ENCODE assay signal across 10 cellular contexts in the genomic region with DNA sequence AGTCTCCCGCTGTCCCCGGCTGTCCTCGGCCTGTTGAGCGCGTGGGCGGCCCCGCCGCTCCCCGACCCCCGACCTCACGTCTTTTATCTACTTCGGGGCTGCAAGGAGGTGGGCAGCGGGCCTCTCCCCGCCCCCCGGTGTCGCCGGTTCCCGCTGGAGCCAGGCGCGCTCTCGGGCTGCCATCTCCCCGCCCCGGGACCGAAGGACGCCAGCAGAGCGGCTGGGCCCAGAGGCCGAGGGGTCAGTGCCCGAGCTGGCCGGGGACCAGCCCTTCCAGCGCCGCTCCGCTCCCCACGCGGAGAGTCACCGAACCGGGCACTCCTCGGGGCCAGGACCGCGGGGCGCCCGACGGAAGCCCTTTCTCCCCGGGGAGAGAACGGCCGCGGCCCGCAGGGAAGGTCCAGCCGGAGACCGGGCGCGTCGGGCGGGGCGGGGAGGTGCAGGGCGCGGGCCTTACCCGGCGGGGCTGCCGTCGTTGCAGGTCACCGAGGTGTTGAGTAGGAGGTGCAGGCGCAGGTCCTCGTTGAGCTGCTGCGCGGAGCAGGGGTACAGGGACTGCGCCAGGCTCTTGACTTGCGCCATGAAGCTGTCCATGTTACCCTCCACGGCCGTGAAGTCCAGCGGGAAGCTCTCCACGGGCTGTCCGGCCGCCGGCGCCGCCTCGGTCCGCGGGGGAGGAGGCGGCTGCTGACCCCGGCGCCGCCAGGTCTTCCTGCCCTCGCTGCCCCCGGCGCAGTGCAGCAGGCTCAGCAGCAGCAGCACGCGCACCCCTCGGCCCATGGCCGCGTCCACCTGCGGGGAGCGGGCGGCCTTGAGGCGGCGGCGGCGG. TPM values are rescaled to one million over a fixed set of nuclear protein-coding genes. Genes with fewer than 3 reads are reported as not detected.
DNase-seq lines count a peak whose midpoint lies in the region; ATAC-seq and TF ChIP-seq lines count a peak whose summit lies in the region.
"Had no signal": no experiment of that assay in that cellular context is flagged by ENCODE, and none has a peak within 500 bp of the region (broad histone marks: within the 10 kb centered on the region; RNA-seq: fewer than 3 reads in every experiment).

No MANE protein-coding gene starts in this region.

- peak overlapping the region; percentile 64 for H2BK120ac ChIP-seq in trophoblast cell (ENCODE audit: insufficient read depth, low read length, poor library complexity)

- no peak for TF ChIP-seq POLR2A in thyroid gland (IDR thresholded peaks at IDR 0.05)

- H3K9me3 ChIP-seq in CD8-positive, alpha-beta T cell (ENCODE audit: low read length) = no peaks in the 10 kb centered on the region
- no peaks in the 10 kb centered on the region for H3K9me3 ChIP-seq in HUES64 (ENCODE audit: insufficient read depth, low read depth, low read length)
- no peaks in the 10 kb centered on the region for H3K9me3 ChIP-seq in endodermal cell (ENCODE audit: control insufficient read depth, low read length)
- no peaks in the 10 kb centered on the region for H3K9me3 ChIP-seq in trophoblast cell (ENCODE audit: insufficient read depth, low read depth, low read length)
- no peaks in the 10 kb centered on the region for H3K9me3 ChIP-seq in thyroid gland

- peak overlapping the region; percentile 35 for H3K4me3 ChIP-seq in CD8-positive, alpha-beta T cell (ENCODE audit: low read depth, low read length)
- H3K4me3 ChIP-seq in HUES64 (ENCODE audit: low read length) (peak overlapping the region; percentile 41), endodermal cell (ENCODE audit: low read length) (no peak overlapping the region), trophoblast cell (ENCODE audit: low read depth, low read length) (peak overlapping the region; percentile 68), thyroid gland (replicated peaks in 1 of 3) (peak overlapping the region in 1 of 3 donors; percentile 24)

- peak overlapping the region; percentile 55 for H4K8ac ChIP-seq in trophoblast cell (ENCODE audit: low read depth, low read length)

- H3K9ac ChIP-seq in HUES64 (ENCODE audit: low read depth, low read length) (no peak overlapping the region), endodermal cell (ENCODE audit: extremely low read depth, low read length, poor library complexity, severe bottlenecking) (no peak overlapping the region), trophoblast cell (ENCODE audit: low read length) (peak overlapping the region; percentile 20)

- H3K27ac Mint-ChIP-seq in CD8-positive, alpha-beta T cell = no peak overlapping the region
- no peak overlapping the region for H3K27ac Mint-ChIP-seq in endodermal cell
- no peak overlapping the region for H3K27ac Mint-ChIP-seq in stimulated activated memory B cell treated with anti-CD40 and anti-IgM and Interleukin-4, amounts not matched to agents 10 μg/mL and 1 μg/mL and 100 μg/mL, for 72 hours
- H3K27ac Mint-ChIP-seq: activated naive CD4-positive, alpha-beta T cell treated with anti-CD3 and anti-CD28 coated beads, Interleukin-2, amount 50 U/mL, for 24 hours had no signal

- CTCF ChIA-PET in CD8-positive, alpha-beta T cell (lab: Charles Lee) = interaction anchor here (0.7 to 6.8 kb wide), 34 partner anchors 8 to 342 kb away, joined by 3 to 220 read pairs (median 5); partner anchors contain the start of genes ASPSCR1, CENPX, DCXR and LRRC45

- no peaks in the 10 kb centered on the region for H3K36me3 ChIP-seq in CD8-positive, alpha-beta T cell (ENCODE audit: insufficient read depth, low read length)
- no peaks in the 10 kb centered on the region for H3K36me3 ChIP-seq in HUES64 (ENCODE audit: insufficient read depth, low read length)
- no peaks in the 10 kb centered on the region for H3K36me3 ChIP-seq in endodermal cell (ENCODE audit: control insufficient read depth, insufficient read depth, low read length)
- peaks cover 0 to 3% of the 10 kb centered on the region in 2 experiments for H3K36me3 ChIP-seq in trophoblast cell (ENCODE audit: control insufficient read depth in 1 of 2, insufficient read depth in 2 of 2, low read length in 2 of 2)
- no peaks in the 10 kb centered on the region for H3K36me3 ChIP-seq in thyroid gland

- no peak overlapping the region for H3K23ac ChIP-seq in trophoblast cell (ENCODE audit: low read length)

- H3K4me1 ChIP-seq in CD8-positive, alpha-beta T cell (ENCODE audit: insufficient read depth, low read length) = peaks cover 6% of the 10 kb centered on the region
- H3K4me1 ChIP-seq in HUES64 (ENCODE audit: insufficient read depth, low read length) (no peaks in the 10 kb centered on the region), endodermal cell (ENCODE audit: control insufficient read depth, insufficient read depth, low read length) (no peaks in the 10 kb centered on the region), trophoblast cell (ENCODE audit: control insufficient read depth in 1 of 2, insufficient read depth in 2 of 2, low read length in 2 of 2) (peaks cover 15 to 21% of the 10 kb centered on the region in 2 experiments), thyroid gland (peaks cover 6 to 23% of the 10 kb centered on the region in 2 donors)

- H4K12ac ChIP-seq in trophoblast cell (ENCODE audit: low read depth, low read length) = peak overlapping the region; percentile 63

- TF ChIP-seq CTCF in CD8-positive, alpha-beta T cell (IDR thresholded peaks at IDR 0.05) = no peak
- TF ChIP-seq CTCF in endodermal cell (conservative IDR thresholded peaks at IDR 0.05) (no peak), thyroid gland (IDR thresholded peaks at IDR 0.05) (no peak)

- no peak for DNase-seq in CD8-positive, alpha-beta T cell
- peak; percentile 84 for DNase-seq in endodermal cell
- peak in 1 of 2 donors; percentile 53 for DNase-seq in trophoblast cell
- DNase-seq in stimulated activated CD8-positive, alpha-beta memory T cell treated with anti-CD3 and anti-CD28 coated beads, Interleukin-4, amount 100 ng/mL, for 48 hours = no peak
- DNase-seq in effector CD8-positive, alpha-beta T cell (lab: John Stamatoyannopoulos, UW) = no peak
- no peak for DNase-seq in thyroid gland
- DNase-seq: SIG-M5 had no signal

- peak overlapping the region; percentile 51 for H3K4ac ChIP-seq in trophoblast cell (ENCODE audit: low read depth, low read length)

- no peak overlapping the region for H2AK5ac ChIP-seq in trophoblast cell (ENCODE audit: low read length)

- H2AFZ ChIP-seq in trophoblast cell (ENCODE audit: insufficient read depth, low read length, poor library complexity) = peak overlapping the region; percentile 79

- no peaks in the 10 kb centered on the region for H3K36me3 Mint-ChIP-seq in CD8-positive, alpha-beta T cell
- H3K36me3 Mint-ChIP-seq in endodermal cell (ENCODE audit: low read depth) = no peaks in the 10 kb centered on the region
- H3K36me3 Mint-ChIP-seq in stimulated activated memory B cell treated with anti-CD40 and anti-IgM and Interleukin-4, amounts not matched to agents 10 μg/mL and 1 μg/mL and 100 μg/mL, for 72 hours = no peaks in the 10 kb centered on the region
- H3K36me3 Mint-ChIP-seq: activated naive CD4-positive, alpha-beta T cell treated with anti-CD3 and anti-CD28 coated beads, Interleukin-2, amount 50 U/mL, for 24 hours had no signal

- intact Hi-C loops in CD8-positive, alpha-beta T cell (cut with DNase I, micrococcal nuclease) = loop anchor here in 1 of 2 experiments (2.0 kb wide), 1 partner anchor 198 kb away; no protein-coding TSS in a partner anchor
- intact Hi-C loops in thyroid gland (cut with DNase I) = no loop called here

- H2BK5ac ChIP-seq in trophoblast cell (ENCODE audit: low read depth, low read length, poor library complexity) = no peak overlapping the region

- WGBS in HUES64 = 4% methylated on average over 98 of the region's 98 CpGs
- WGBS in endodermal cell (ENCODE audit: insufficient coverage in 1 of 2, insufficient read length in 1 of 2), 2 experiments = 4 to 7% methylated on average over 32 to 98 of the region's 98 CpGs
- no CpG with 5 or more reads among the region's 98 CpGs for WGBS in trophoblast cell (ENCODE audit: extremely low coverage, insufficient coverage, insufficient read length)
- 7 to 8% methylated on average over 5 to 6 of the region's 98 CpGs for WGBS in thyroid gland, 2 donors

- POLR2A ChIA-PET in CD8-positive, alpha-beta T cell (lab: Charles Lee) = interaction anchor here (0.9 to 1.6 kb wide), 8 partner anchors 7 to 161 kb away, joined by 3 to 26 read pairs (median 4); partner anchors contain the start of genes CENPX and LRRC45

- H2BK12ac ChIP-seq in trophoblast cell (ENCODE audit: low read length) = peak overlapping the region; percentile 45

- peaks cover 13% of the 10 kb centered on the region for H3K79me1 ChIP-seq in trophoblast cell (ENCODE audit: low read length)

- peak overlapping the region; percentile 37 for H3K4me3 Mint-ChIP-seq in CD8-positive, alpha-beta T cell
- peak overlapping the region; percentile 40 for H3K4me3 Mint-ChIP-seq in endodermal cell
- no peak overlapping the region for H3K4me3 Mint-ChIP-seq in stimulated activated memory B cell treated with anti-CD40 and anti-IgM and Interleukin-4, amounts not matched to agents 10 μg/mL and 1 μg/mL and 100 μg/mL, for 72 hours
- H3K4me3 Mint-ChIP-seq: activated naive CD4-positive, alpha-beta T cell treated with anti-CD3 and anti-CD28 coated beads, Interleukin-2, amount 50 U/mL, for 24 hours had no signal

- no peaks in the 10 kb centered on the region for H3K9me3 Mint-ChIP-seq in CD8-positive, alpha-beta T cell
- H3K9me3 Mint-ChIP-seq in endodermal cell = no peaks in the 10 kb centered on the region
- no peaks in the 10 kb centered on the region for H3K9me3 Mint-ChIP-seq in stimulated activated memory B cell treated with anti-CD40 and anti-IgM and Interleukin-4, amounts not matched to agents 10 μg/mL and 1 μg/mL and 100 μg/mL, for 72 hours
- H3K9me3 Mint-ChIP-seq: activated naive CD4-positive, alpha-beta T cell treated with anti-CD3 and anti-CD28 coated beads, Interleukin-2, amount 50 U/mL, for 24 hours had no signal

- H3K27ac ChIP-seq in CD8-positive, alpha-beta T cell (ENCODE audit: low read depth, low read length) = no peak overlapping the region
- H3K27ac ChIP-seq in HUES64 (ENCODE audit: low read depth, low read length) (no peak overlapping the region), endodermal cell (ENCODE audit: low read depth, low read length) (no peak overlapping the region), trophoblast cell (ENCODE audit: low read depth, low read length) (no peak overlapping the region), thyroid gland (no peak overlapping the region)

- peak overlapping the region; percentile 31 for H3K18ac ChIP-seq in trophoblast cell (ENCODE audit: low read length)

- H4K91ac ChIP-seq in trophoblast cell (ENCODE audit: low read depth, low read length) = peak overlapping the region; percentile 75

- peaks cover 13% of the 10 kb centered on the region for H3K4me1 Mint-ChIP-seq in CD8-positive, alpha-beta T cell (ENCODE audit: low read depth)
- H3K4me1 Mint-ChIP-seq in endodermal cell = peaks cover 19% of the 10 kb centered on the region
- H3K4me1 Mint-ChIP-seq in stimulated activated memory B cell treated with anti-CD40 and anti-IgM and Interleukin-4, amounts not matched to agents 10 μg/mL and 1 μg/mL and 100 μg/mL, for 72 hours = no peaks in the 10 kb centered on the region

- peaks cover 3% of the 10 kb centered on the region for H3K79me2 ChIP-seq in trophoblast cell (ENCODE audit: control insufficient read depth, insufficient read depth, low read length, poor library complexity)

- peaks cover 6% of the 10 kb centered on the region for H3K27me3 ChIP-seq in CD8-positive, alpha-beta T cell (ENCODE audit: insufficient read depth, low read length)
- H3K27me3 ChIP-seq in HUES64 (ENCODE audit: insufficient read depth, low read length) = peaks cover 92% of the 10 kb centered on the region
- peaks cover 59% of the 10 kb centered on the region for H3K27me3 ChIP-seq in endodermal cell (ENCODE audit: control insufficient read depth, insufficient read depth, low read length, poor library complexity, severe bottlenecking)
- peaks cover 35% of the 10 kb centered on the region for H3K27me3 ChIP-seq in trophoblast cell (ENCODE audit: insufficient read depth, low read length)
- peaks cover 25% of the 10 kb centered on the region for H3K27me3 ChIP-seq in thyroid gland

- H3K27me3 Mint-ChIP-seq in CD8-positive, alpha-beta T cell (ENCODE audit: low read depth) = peaks cover 13% of the 10 kb centered on the region
- H3K27me3 Mint-ChIP-seq in endodermal cell (ENCODE audit: insufficient read depth) = peaks cover 56% of the 10 kb centered on the region
- peaks cover 66% of the 10 kb centered on the region for H3K27me3 Mint-ChIP-seq in stimulated activated memory B cell treated with anti-CD40 and anti-IgM and Interleukin-4, amounts not matched to agents 10 μg/mL and 1 μg/mL and 100 μg/mL, for 72 hours

- H3K14ac ChIP-seq in trophoblast cell (ENCODE audit: low read length) = peak overlapping the region; percentile 7

- H3K4me2 ChIP-seq in trophoblast cell (ENCODE audit: low read length) = peak overlapping the region; percentile 78

- ATAC-seq in CD8-positive, alpha-beta T cell = no peak
- no peak for ATAC-seq in stimulated activated memory B cell treated with anti-CD40 and anti-IgM and Interleukin-4, amounts not matched to agents 10 μg/mL and 1 μg/mL and 100 μg/mL, for 72 hours

RNA-seq across cellular contexts. Expression of gene NOTUM, which starts 0.6 kb away (rescaled TPM):
- not detected for total RNA-seq in CD8-positive, alpha-beta T cell
- 1.00 TPM for polyA plus RNA-seq in HUES64 (2013, experiment 1 of 2)
- polyA plus RNA-seq in HUES64 (2013, experiment 2 of 2) = 0.95 TPM
- total RNA-seq in endodermal cell = 10 to 100 TPM; 12.5 to 26.3 TPM
- polyA plus RNA-seq in endodermal cell (2013, experiment 1 of 2) = 6.2 TPM
- 5.0 TPM for polyA plus RNA-seq in endodermal cell (2013, experiment 2 of 2)
- 8.7 and 9.0 TPM in 2 replicates for polyA plus RNA-seq in trophoblast cell (2013)
- total RNA-seq in thyroid gland = under 1 TPM in 1 of 4 donors, not detected in 3; 0.40 TPM

RNA-seq across cellular contexts. Expression of gene MYADML2, which starts 13.3 kb away (rescaled TPM):
- total RNA-seq in CD8-positive, alpha-beta T cell = not detected
- 0.10 TPM for polyA plus RNA-seq in HUES64 (2013, experiment 1 of 2)
- polyA plus RNA-seq in HUES64 (2013, experiment 2 of 2) = not detected
- total RNA-seq in endodermal cell (not detected), thyroid gland (not detected)
- polyA plus RNA-seq in endodermal cell (2013, experiment 1 of 2) = not detected
- not detected for polyA plus RNA-seq in endodermal cell (2013, experiment 2 of 2)
- 0.01 TPM in 1 of 2 replicates, not detected in the other for polyA plus RNA-seq in trophoblast cell (2013)

RNA-seq across cellular contexts. Expression of gene ASPSCR1, which starts 17.1 kb away (rescaled TPM):
- 10 to 100 TPM; 18.6 to 19.5 TPM for total RNA-seq in CD8-positive, alpha-beta T cell
- polyA plus RNA-seq in HUES64 (2013, experiment 1 of 2) = 26.9 TPM
- polyA plus RNA-seq in HUES64 (2013, experiment 2 of 2) = 23.2 TPM
- total RNA-seq in endodermal cell (10 to 100 TPM; 50.8 to 65.4 TPM), thyroid gland (10 to 100 TPM; 23.2 to 53.6 (median 35.7) TPM)
- polyA plus RNA-seq in endodermal cell (2013, experiment 1 of 2) = 41.5 TPM
- polyA plus RNA-seq in endodermal cell (2013, experiment 2 of 2) = 30.3 TPM
- polyA plus RNA-seq in trophoblast cell (2013) = 12.8 and 13.1 TPM in 2 replicates

RNA-seq across cellular contexts. Expression of gene PYCR1, which starts 23.2 kb away (rescaled TPM):
- total RNA-seq in CD8-positive, alpha-beta T cell = 1 to 10 TPM in 1 of 2 experiments, under 1 TPM in 1; 0.56 to 1.5 TPM
- polyA plus RNA-seq in HUES64 (2013, experiment 1 of 2) = 87.7 TPM
- 88.3 TPM for polyA plus RNA-seq in HUES64 (2013, experiment 2 of 2)
- total RNA-seq in endodermal cell (100 to 1,000 TPM; 104 to 107 TPM), thyroid gland (10 to 100 TPM in 2 of 4 donors, 1 to 10 TPM in 2; 5.5 to 29.2 (median 13.9) TPM)
- 100 TPM for polyA plus RNA-seq in endodermal cell (2013, experiment 1 of 2)
- 91.8 TPM for polyA plus RNA-seq in endodermal cell (2013, experiment 2 of 2)
- polyA plus RNA-seq in trophoblast cell (2013) = 37.2 and 37.6 TPM in 2 replicates

RNA-seq across cellular contexts. Expression of gene MAFG, which starts 32.8 kb away (rescaled TPM):
- total RNA-seq in CD8-positive, alpha-beta T cell = 10 to 100 TPM in 1 of 2 experiments, 1 to 10 TPM in 1; 8.5 to 10.5 TPM
- 14.7 TPM for polyA plus RNA-seq in HUES64 (2013, experiment 1 of 2)
- polyA plus RNA-seq in HUES64 (2013, experiment 2 of 2) = 16.4 TPM
- total RNA-seq in endodermal cell (10 to 100 TPM; 39.9 to 54.1 TPM), thyroid gland (10 to 100 TPM; 28.2 to 51.8 (median 36.4) TPM)
- polyA plus RNA-seq in endodermal cell (2013, experiment 1 of 2) = 16.8 TPM
- 15.6 TPM for polyA plus RNA-seq in endodermal cell (2013, experiment 2 of 2)
- 32.1 and 36.5 TPM in 2 replicates for polyA plus RNA-seq in trophoblast cell (2013)

Comparison
In these comparisons a context has a peak if more than half of its experiments do, and no peak if none do; other contexts are left out.
1. RNA of gene NOTUM, which starts 0.6 kb away (total RNA-seq): 12.5 to 26.3 TPM in endodermal cell; not detected in CD8-positive, alpha-beta T cell and 0.40 TPM in thyroid gland; every median in the first group is over 4 times any median in the second.